In genomic region chr7:138127996-138128395, GRCh38 we compare ENCODE assay signal across 28 cellular contexts. TPM values are rescaled to one million over a fixed set of nuclear protein-coding genes. Genes with fewer than 3 reads are reported as not detected.
"Had no signal": no experiment of that assay in that cellular context is flagged by ENCODE, and none has a peak within 500 bp of the region (broad histone marks: within the 10 kb centered on the region; RNA-seq: fewer than 3 reads in every experiment).

No MANE protein-coding gene starts in this region.

- H3K27me3 Mint-ChIP-seq: activated B cell treated with CpG ODN at 0.5 μM for 24 hours; activated naive CD8-positive, alpha-beta T cell; activated T-cell treated with anti-CD3 and anti-CD28 coated beads, Interleukin-2, amount 50 U/mL, for 24 hours had no signal

- H3K4me1 ChIP-seq: Peyer's patch had no signal

- H3K4me3 Mint-ChIP-seq: activated B cell treated with CpG ODN at 0.5 μM for 24 hours; activated CD4-positive, alpha-beta T cell treated with anti-CD3 and anti-CD28 coated beads, Interleukin-2, amount 10 ng/mL, durations not matched to agents 24 days and 14 days; activated CD8-positive, alpha-beta memory T cell treated with anti-CD3 and anti-CD28 coated beads, Interleukin-2, amount 10 ng/mL, durations not matched to agents 7 days and 5 days; activated naive CD4-positive, alpha-beta T cell treated with anti-CD3 and anti-CD28 coated beads for 36 hours; activated naive CD8-positive, alpha-beta T cell; activated T-cell treated with anti-CD3 and anti-CD28 coated beads, Interleukin-2, amount 50 U/mL, for 24 hours; T-helper 1 cell treated with Interleukin-12 subunit alpha and Interleukin-12 subunit beta and Interleukin-4 antibody, amounts not matched to agents 30 μg/mL and 1 μg/mL, for 36 hours had no signal

- H3K27me3 ChIP-seq: Peyer's patch had no signal

- H3K36me3 ChIP-seq: Peyer's patch had no signal

- H3K4me1 Mint-ChIP-seq: activated CD4-positive, alpha-beta T cell treated with anti-CD3 and anti-CD28 coated beads, Interleukin-2, amount 10 ng/mL, durations not matched to agents 24 days and 14 days; activated CD8-positive, alpha-beta memory T cell treated with anti-CD3 and anti-CD28 coated beads, Interleukin-2, amount 10 ng/mL, durations not matched to agents 7 days and 5 days had no signal

- H3K9me3 Mint-ChIP-seq: activated CD4-positive, alpha-beta T cell treated with anti-CD3 and anti-CD28 coated beads, Interleukin-2, amount 10 ng/mL, durations not matched to agents 24 days and 14 days; activated T-cell treated with anti-CD3 and anti-CD28 coated beads, Interleukin-2, amount 50 U/mL, for 24 hours; T-helper 1 cell treated with Interleukin-12 subunit alpha and Interleukin-12 subunit beta and Interleukin-4 antibody, amounts not matched to agents 30 μg/mL and 1 μg/mL, for 36 hours had no signal

- DNase-seq: activated B cell treated with CpG ODN at 0.5 μM for 24 hours; activated CD4-positive, alpha-beta T cell treated with anti-CD3 and anti-CD28 coated beads for 1 hour; activated CD4-positive, alpha-beta T cell treated with anti-CD3 and anti-CD28 coated beads, Interleukin-2, amount 10 ng/mL, durations not matched to agents 24 days and 14 days; activated CD4-positive, alpha-beta T cell treated with anti-CD3 and anti-CD28 coated beads, Interleukin-2, amount 50 U/mL, for 48 hours; activated CD8-positive, alpha-beta memory T cell treated with anti-CD3 and anti-CD28 coated beads, Interleukin-2, amount 10 ng/mL, durations not matched to agents 7 days and 5 days; activated gamma-delta T cell; activated naive CD4-positive, alpha-beta T cell treated with anti-CD3 and anti-CD28 coated beads for 36 hours; activated T-cell treated with anti-CD3 and anti-CD28 coated beads, Interleukin-2, amount 50 U/mL, for 24 hours; amygdala; central memory CD4-positive, alpha-beta T cell; Karpas-422; NCI-H1048; NCI-H146; NCI-H187 treated with DMSO at 0.1 percent for 48 hours; NCI-H2107; NCI-H2171 treated with DMSO at 0.1 percent for 48 hours; NCI-H226; NCI-H526; NCI-H82; OCI-M1; Peyer's patch; SHP77 treated with DMSO at 0.1 percent for 48 hours; T-helper 9 cell had no signal

- ATAC-seq: activated CD8-positive, alpha-beta memory T cell treated with anti-CD3 and anti-CD28 coated beads, Interleukin-2, amount 10 ng/mL, durations not matched to agents 7 days and 5 days; K562 had no signal

- H3K9me3 ChIP-seq: Peyer's patch had no signal

- H3K27ac ChIP-seq: Peyer's patch had no signal

- H3K4me3 ChIP-seq: K562, Peyer's patch had no signal

- H3K36me3 Mint-ChIP-seq: activated CD8-positive, alpha-beta memory T cell treated with anti-CD3 and anti-CD28 coated beads, Interleukin-2, amount 10 ng/mL, durations not matched to agents 7 days and 5 days; activated naive CD8-positive, alpha-beta T cell had no signal

- H3K27ac Mint-ChIP-seq: activated B cell treated with CpG ODN at 0.5 μM for 24 hours; activated CD4-positive, alpha-beta T cell treated with anti-CD3 and anti-CD28 coated beads, Interleukin-2, amount 10 ng/mL, durations not matched to agents 24 days and 14 days; activated CD8-positive, alpha-beta memory T cell treated with anti-CD3 and anti-CD28 coated beads, Interleukin-2, amount 10 ng/mL, durations not matched to agents 7 days and 5 days; activated naive CD4-positive, alpha-beta T cell treated with anti-CD3 and anti-CD28 coated beads for 36 hours; activated naive CD8-positive, alpha-beta T cell; activated T-cell treated with anti-CD3 and anti-CD28 coated beads, Interleukin-2, amount 50 U/mL, for 24 hours; T-helper 1 cell treated with Interleukin-12 subunit alpha and Interleukin-12 subunit beta and Interleukin-4 antibody, amounts not matched to agents 30 μg/mL and 1 μg/mL, for 36 hours had no signal

RNA-seq across cellular contexts. Expression of gene AKR1D1, which starts 51.7 kb away (rescaled TPM):
- total RNA-seq: activated B cell treated with CpG ODN at 0.5 μM for 24 hours; activated CD4-positive, alpha-beta T cell treated with anti-CD3 and anti-CD28 coated beads, Interleukin-2, amount 10 ng/mL, durations not matched to agents 24 days and 14 days; activated CD8-positive, alpha-beta memory T cell treated with anti-CD3 and anti-CD28 coated beads, Interleukin-2, amount 10 ng/mL, durations not matched to agents 7 days and 5 days; activated naive CD4-positive, alpha-beta T cell treated with anti-CD3 and anti-CD28 coated beads for 36 hours; astrocyte; K562; NCI-H460; Peyer's patch had no signal
- polyA plus RNA-seq: K562 had no signal
